Comparison of ENCODE assay signal across 2 cellular contexts in genomic region chr13:45136741-45137500, GRCh38.
TF ChIP-seq lines count a peak whose summit lies in the region.

No MANE protein-coding gene starts in this region.

TF ChIP-seq in GM23338, 12 proteins besides CTCF, POLR2A, EP300 and RAD21:
- TF ChIP-seq POLR2AphosphoS5 (IDR thresholded peaks at IDR 0.05; ENCODE audit: low read depth) (no peak), STAT1 (IDR thresholded peaks at IDR 0.05; ENCODE audit: unreplicated experiment) (no peak), EZH2phosphoT487 (IDR thresholded peaks at IDR 0.05; ENCODE audit: unreplicated experiment) (no peak), NANOG (IDR thresholded peaks at IDR 0.05; ENCODE audit: borderline replicate concordance) (no peak), ZNF331 (CRISPR knock-in tag; IDR thresholded peaks at IDR 0.05; ENCODE audit: low read depth) (no peak), EZH2 (IDR thresholded peaks at IDR 0.05; ENCODE audit: low read depth, unreplicated experiment) (no peak), ZNF114 (CRISPR knock-in tag; IDR thresholded peaks at IDR 0.05) (no peak), CREB1 (CRISPR knock-in tag; IDR thresholded peaks at IDR 0.05; ENCODE audit: low read depth) (no peak), JUNB (IDR thresholded peaks at IDR 0.05; ENCODE audit: unreplicated experiment) (no peak), ETS1 (IDR thresholded peaks at IDR 0.05) (no peak), REST (IDR thresholded peaks at IDR 0.05; ENCODE audit: unreplicated experiment) (no peak)
- TF ChIP-seq, protein P1, sequence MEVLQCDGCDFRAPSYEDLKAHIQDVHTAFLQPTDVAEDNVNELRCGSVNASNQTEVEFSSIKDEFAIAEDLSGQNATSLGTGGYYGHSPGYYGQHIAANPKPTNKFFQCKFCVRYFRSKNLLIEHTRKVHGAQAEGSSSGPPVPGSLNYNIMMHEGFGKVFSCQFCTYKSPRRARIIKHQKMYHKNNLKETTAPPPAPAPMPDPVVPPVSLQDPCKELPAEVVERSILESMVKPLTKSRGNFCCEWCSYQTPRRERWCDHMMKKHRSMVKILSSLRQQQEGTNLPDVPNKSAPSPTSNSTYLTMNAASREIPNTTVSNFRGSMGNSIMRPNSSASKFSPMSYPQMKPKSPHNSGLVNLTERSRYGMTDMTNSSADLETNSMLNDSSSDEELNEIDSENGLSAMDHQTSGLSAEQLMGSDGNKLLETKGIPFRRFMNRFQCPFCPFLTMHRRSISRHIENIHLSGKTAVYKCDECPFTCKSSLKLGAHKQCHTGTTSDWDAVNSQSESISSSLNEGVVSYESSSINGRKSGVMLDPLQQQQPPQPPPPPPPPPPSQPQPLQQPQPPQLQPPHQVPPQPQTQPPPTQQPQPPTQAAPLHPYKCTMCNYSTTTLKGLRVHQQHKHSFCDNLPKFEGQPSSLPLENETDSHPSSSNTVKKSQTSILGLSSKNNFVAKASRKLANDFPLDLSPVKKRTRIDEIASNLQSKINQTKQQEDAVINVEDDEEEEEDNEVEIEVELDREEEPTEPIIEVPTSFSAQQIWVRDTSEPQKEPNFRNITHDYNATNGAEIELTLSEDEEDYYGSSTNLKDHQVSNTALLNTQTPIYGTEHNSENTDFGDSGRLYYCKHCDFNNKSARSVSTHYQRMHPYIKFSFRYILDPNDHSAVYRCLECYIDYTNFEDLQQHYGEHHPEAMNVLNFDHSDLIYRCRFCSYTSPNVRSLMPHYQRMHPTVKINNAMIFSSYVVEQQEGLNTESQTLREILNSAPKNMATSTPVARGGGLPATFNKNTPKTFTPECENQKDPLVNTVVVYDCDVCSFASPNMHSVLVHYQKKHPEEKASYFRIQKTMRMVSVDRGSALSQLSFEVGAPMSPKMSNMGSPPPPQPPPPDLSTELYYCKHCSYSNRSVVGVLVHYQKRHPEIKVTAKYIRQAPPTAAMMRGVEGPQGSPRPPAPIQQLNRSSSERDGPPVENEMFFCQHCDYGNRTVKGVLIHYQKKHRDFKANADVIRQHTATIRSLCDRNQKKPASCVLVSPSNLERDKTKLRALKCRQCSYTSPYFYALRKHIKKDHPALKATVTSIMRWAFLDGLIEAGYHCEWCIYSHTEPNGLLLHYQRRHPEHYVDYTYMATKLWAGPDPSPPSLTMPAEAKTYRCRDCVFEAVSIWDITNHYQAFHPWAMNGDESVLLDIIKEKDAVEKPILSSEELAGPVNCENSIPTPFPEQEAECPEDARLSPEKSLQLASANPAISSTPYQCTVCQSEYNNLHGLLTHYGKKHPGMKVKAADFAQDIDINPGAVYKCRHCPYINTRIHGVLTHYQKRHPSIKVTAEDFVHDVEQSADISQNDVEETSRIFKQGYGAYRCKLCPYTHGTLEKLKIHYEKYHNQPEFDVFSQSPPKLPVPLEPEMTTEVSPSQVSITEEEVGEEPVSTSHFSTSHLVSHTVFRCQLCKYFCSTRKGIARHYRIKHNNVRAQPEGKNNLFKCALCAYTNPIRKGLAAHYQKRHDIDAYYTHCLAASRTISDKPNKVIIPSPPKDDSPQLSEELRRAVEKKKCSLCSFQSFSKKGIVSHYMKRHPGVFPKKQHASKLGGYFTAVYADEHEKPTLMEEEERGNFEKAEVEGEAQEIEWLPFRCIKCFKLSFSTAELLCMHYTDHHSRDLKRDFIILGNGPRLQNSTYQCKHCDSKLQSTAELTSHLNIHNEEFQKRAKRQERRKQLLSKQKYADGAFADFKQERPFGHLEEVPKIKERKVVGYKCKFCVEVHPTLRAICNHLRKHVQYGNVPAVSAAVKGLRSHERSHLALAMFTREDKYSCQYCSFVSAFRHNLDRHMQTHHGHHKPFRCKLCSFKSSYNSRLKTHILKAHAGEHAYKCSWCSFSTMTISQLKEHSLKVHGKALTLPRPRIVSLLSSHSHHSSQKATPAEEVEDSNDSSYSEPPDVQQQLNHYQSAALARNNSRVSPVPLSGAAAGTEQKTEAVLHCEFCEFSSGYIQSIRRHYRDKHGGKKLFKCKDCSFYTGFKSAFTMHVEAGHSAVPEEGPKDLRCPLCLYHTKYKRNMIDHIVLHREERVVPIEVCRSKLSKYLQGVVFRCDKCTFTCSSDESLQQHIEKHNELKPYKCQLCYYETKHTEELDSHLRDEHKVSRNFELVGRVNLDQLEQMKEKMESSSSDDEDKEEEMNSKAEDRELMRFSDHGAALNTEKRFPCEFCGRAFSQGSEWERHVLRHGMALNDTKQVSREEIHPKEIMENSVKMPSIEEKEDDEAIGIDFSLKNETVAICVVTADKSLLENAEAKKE (CRISPR knock-in tag; IDR thresholded peaks at IDR 0.05), result no peak; the same call in 1 of the 2 replicates
TF ChIP-seq in GM23338: peak in this region for 0.

TF ChIP-seq in endothelial cell of umbilical vein, 7 proteins besides CTCF, POLR2A, EP300 and RAD21:
- TF ChIP-seq POLR2AphosphoS5 (IDR thresholded peaks at IDR 0.05; ENCODE audit: insufficient read depth, low read depth, low read length), result no peak
- TF ChIP-seq MYC (IDR thresholded peaks at IDR 0.05; ENCODE audit: low read depth, low read length), result no peak
- TF ChIP-seq JUN (IDR thresholded peaks at IDR 0.05; ENCODE audit: borderline replicate concordance, insufficient read depth, insufficient read length, low read depth), result no peak
- no peak for TF ChIP-seq FOS (IDR thresholded peaks at IDR 0.05; ENCODE audit: borderline replicate concordance, insufficient read depth, low read length)
- TF ChIP-seq EZH2 (IDR thresholded peaks at IDR 0.05; ENCODE audit: borderline replicate concordance, low read depth, low read length, severe bottlenecking), result no peak
- TF ChIP-seq MAX (IDR thresholded peaks at IDR 0.05; ENCODE audit: insufficient read depth, insufficient read length), result no peak
- TF ChIP-seq GATA2 (IDR thresholded peaks at IDR 0.05; ENCODE audit: insufficient read depth, insufficient read length, low read depth, low read length), result no peak
